In genomic region chr10:89887406-89887805, GRCh38 we compare ENCODE assay signal across 10 cellular contexts.
DNase-seq lines count a peak whose midpoint lies in the region; ATAC-seq and TF ChIP-seq lines count a peak whose summit lies in the region.
"Had no signal": no experiment of that assay in that cellular context is flagged by ENCODE, and none has a peak within 500 bp of the region (broad histone marks: within the 10 kb centered on the region; RNA-seq: fewer than 3 reads in every experiment).

No MANE protein-coding gene starts in this region.

- peaks cover 33% of the 10 kb centered on the region for H3F3A ChIP-seq in MM.1S (ENCODE audit: insufficient read depth, low read length)

- H3K27ac ChIP-seq in BLaER1 (peak overlapping the region; percentile 89), MM.1S (ENCODE audit: low read length) (peak overlapping the region; percentile 94)
- H3K27ac ChIP-seq: cardiac muscle cell had no signal

- H3K79me2 ChIP-seq in MM.1S (ENCODE audit: low read length), result peaks cover 13% of the 10 kb centered on the region

- peak overlapping the region; percentile 55 for H3K4me3 ChIP-seq in BLaER1
- H3K4me3 ChIP-seq in MM.1S (ENCODE audit: low read length), result peak overlapping the region; percentile 54
- H3K4me3 ChIP-seq: cardiac muscle cell had no signal

- H3K4me1 ChIP-seq in BLaER1 (peaks cover 70% of the 10 kb centered on the region), MM.1S (ENCODE audit: low read length) (peaks cover 39% of the 10 kb centered on the region)

- DNase-seq in MM.1S (peak; percentile 82), NCI-H2029 (lab: John Stamatoyannopoulos, UW) (no peak), occipital lobe (lab: John Stamatoyannopoulos, UW) (no peak), AG08396 (ENCODE audit: low spot score) (no peak), left lobe of liver (ENCODE audit: low spot score) (no peak)
- DNase-seq: NCI-H2107 had no signal

- H3K27me3 ChIP-seq in BLaER1 (no peaks in the 10 kb centered on the region), MM.1S (replicated peaks; ENCODE audit: insufficient read depth, low read length) (no peaks in the 10 kb centered on the region)
- H3K27me3 ChIP-seq: cardiac muscle cell had no signal

- TF ChIP-seq CTCF in MM.1S (IDR thresholded peaks at IDR 0.05; ENCODE audit: low read length), result no peak

- H3K9me3 ChIP-seq in BLaER1 (peaks cover 14% of the 10 kb centered on the region), MM.1S (replicated peaks; ENCODE audit: insufficient read depth, low read length) (no peaks in the 10 kb centered on the region)

- H2AFZ ChIP-seq in MM.1S (ENCODE audit: low read length), result peak overlapping the region; percentile 51

- H4K20me1 ChIP-seq in BLaER1 (no peaks in the 10 kb centered on the region), MM.1S (ENCODE audit: insufficient read depth, low read length) (no peaks in the 10 kb centered on the region)

- ATAC-seq in GM19351 (IDR thresholded peaks at IDR 0.05; ENCODE audit: unreplicated experiment) (peak; percentile 43), HG02884 (IDR thresholded peaks at IDR 0.05; ENCODE audit: unreplicated experiment) (peak; percentile 33), left lobe of liver (no peak)

- H3K36me3 ChIP-seq in BLaER1 (no peaks in the 10 kb centered on the region; the same call in 1 of the 2 replicates), MM.1S (replicated peaks; ENCODE audit: insufficient read depth, low read length) (no peaks in the 10 kb centered on the region)
- H3K36me3 ChIP-seq: cardiac muscle cell had no signal

- H3K9me2 ChIP-seq in MM.1S (replicated peaks; ENCODE audit: insufficient read depth, low read length), result no peaks in the 10 kb centered on the region

- H3K4me2 ChIP-seq in BLaER1 (peak overlapping the region; percentile 87), MM.1S (ENCODE audit: low read depth, low read length) (peak overlapping the region; percentile 96)

- peak overlapping the region; percentile 70 for H3K9ac ChIP-seq in BLaER1
- H3K9ac ChIP-seq in MM.1S (ENCODE audit: low read length), result peak overlapping the region; percentile 83
